ENCODE assay signal across 8 cellular contexts in the genomic region with DNA sequence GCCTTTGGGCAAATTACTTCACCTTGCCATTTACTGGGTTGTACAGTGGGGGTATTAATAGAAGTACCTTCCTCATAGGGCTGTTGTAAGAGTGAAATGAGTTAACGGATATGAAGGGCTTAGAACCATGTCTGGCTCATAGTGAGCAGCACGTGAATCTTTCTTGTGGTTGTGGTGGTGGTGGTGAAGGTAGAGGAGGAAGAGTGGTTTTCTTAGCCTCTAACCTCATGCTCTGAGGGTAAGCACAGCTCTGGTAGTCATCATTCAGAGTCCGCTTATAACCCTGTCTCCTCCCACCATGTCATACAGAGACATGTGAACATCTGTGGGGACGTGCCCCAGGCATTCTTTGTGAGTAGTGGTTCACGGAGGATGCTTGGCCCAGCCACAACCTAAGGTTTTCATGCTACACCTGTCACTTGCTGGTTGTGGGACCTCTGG. TPM values are rescaled to one million over a fixed set of nuclear protein-coding genes. Genes with fewer than 3 reads are reported as not detected.
A peak's percentile ranks its signal among the peaks of the same experiment; 100 is the strongest.
DNase-seq lines count a peak whose midpoint lies in the region; ATAC-seq and TF ChIP-seq lines count a peak whose summit lies in the region.

No MANE protein-coding gene starts in this region.

- peaks cover 84% of the 10 kb centered on the region for H3K4me1 ChIP-seq in GM23338 (ENCODE audit: insufficient read depth)

- ATAC-seq in GM19452 (IDR thresholded peaks at IDR 0.05; ENCODE audit: unreplicated experiment) (peak; percentile 98), HG03175 (IDR thresholded peaks at IDR 0.05; ENCODE audit: unreplicated experiment) (peak; percentile 80), GM23338 (no peak)

- H3K27ac ChIP-seq in GM23338 (ENCODE audit: low read depth) = no peak overlapping the region
- no peak overlapping the region for H3K27ac ChIP-seq in dorsolateral prefrontal cortex

- DNase-seq in activated CD8-positive, alpha-beta memory T cell treated with anti-CD3 and anti-CD28 coated beads, Interleukin-2, amount 50 U/mL, for 4 hours = peak; percentile 23
- DNase-seq in stimulated activated CD4-positive, alpha-beta T cell treated with anti-CD3 and anti-CD28 coated beads, Interleukin-4, amount 100 ng/mL, for 48 hours (ENCODE audit: low read depth in 2 of 2) = peak; percentile 15 to 20
- no peak for DNase-seq in NCI-H510A treated with DMSO at 0.1 percent for 48 hours (lab: John Stamatoyannopoulos, UW)
- DNase-seq in NCI-H2227 (lab: John Stamatoyannopoulos, UW; ENCODE audit: unreplicated experiment) = no peak
- DNase-seq in GM23338 (ENCODE audit: low spot score) = no peak
- DNase-seq in dorsolateral prefrontal cortex = no peak

- no peaks in the 10 kb centered on the region for H3F3A ChIP-seq in GM23338 (replicated peaks; ENCODE audit: low read depth)

- H3K4me3 ChIP-seq in GM23338 = no peak overlapping the region
- H3K4me3 ChIP-seq in dorsolateral prefrontal cortex = no peak overlapping the region

- peaks cover 49% of the 10 kb centered on the region for H4K20me1 ChIP-seq in GM23338 (replicated peaks; ENCODE audit: insufficient read depth)

- H3K27ac Mint-ChIP-seq in GM23338 = no peak overlapping the region

- no peaks in the 10 kb centered on the region for H3K36me3 Mint-ChIP-seq in GM23338 (ENCODE audit: low read depth)

- no peak overlapping the region for H3K4me3 Mint-ChIP-seq in GM23338

- intact Hi-C loops in dorsolateral prefrontal cortex (cut with DNase I) = no loop called here

- H3K27me3 Mint-ChIP-seq in GM23338 (ENCODE audit: insufficient read depth, low read depth, poor library complexity) = peaks cover 6% of the 10 kb centered on the region

- TF ChIP-seq CTCF in GM23338 (conservative IDR thresholded peaks at IDR 0.05; ENCODE audit: low read depth in 2 of 2) = no peak
- no peak for TF ChIP-seq CTCF in dorsolateral prefrontal cortex (IDR thresholded peaks at IDR 0.05 in 54 of 56, conservative IDR thresholded peaks at IDR 0.05 in 2 of 56; ENCODE audit: low read depth in 1 of 56, partially characterized antibody in 56 of 56)

- H3K4me2 ChIP-seq in GM23338 = no peak overlapping the region; the same call in 1 of the 2 replicates

- no peaks in the 10 kb centered on the region for H3K9me2 ChIP-seq in GM23338 (ENCODE audit: insufficient read depth)

- H3K79me2 ChIP-seq in GM23338 (replicated peaks; ENCODE audit: insufficient read depth) = peaks cover 97% of the 10 kb centered on the region

- H3K4me1 Mint-ChIP-seq in GM23338 = peaks cover 89% of the 10 kb centered on the region

- H3K36me3 ChIP-seq in GM23338 (ENCODE audit: insufficient read depth) = no peaks in the 10 kb centered on the region

- H3K9me3 Mint-ChIP-seq in GM23338 = no peaks in the 10 kb centered on the region

- no peaks in the 10 kb centered on the region for H3K27me3 ChIP-seq in GM23338 (ENCODE audit: insufficient read depth)
- H3K27me3 ChIP-seq in dorsolateral prefrontal cortex = no peaks in the 10 kb centered on the region

- H2AFZ ChIP-seq in GM23338 = no peak overlapping the region

TF ChIP-seq in GM23338, 12 proteins besides CTCF, POLR2A, EP300 and RAD21:
- no peak for TF ChIP-seq ZNF114 (CRISPR knock-in tag; IDR thresholded peaks at IDR 0.05)

RNA-seq across cellular contexts. Expression of a gene that starts 43.6 kb away (rescaled TPM):
- 102 and 103 TPM in 2 replicates for total RNA-seq in GM23338 (2014; rRNA removed; shearing (Covaris generic))
- polyA plus RNA-seq in GM23338 (2016; fragmentation: Nextera tagmentation; extraction: Ambion mirVana) = 24.5 and 28.4 TPM in 2 replicates
- 100 to 1,000 TPM in 1 of 120 experiments, 10 to 100 TPM in 119; 22.9 to 101 (median 43.9) TPM for total RNA-seq in dorsolateral prefrontal cortex

Comparison
In these comparisons a context has a peak if more than half of its experiments do, and no peak if none do; other contexts are left out.
1. DNase-seq: peak in activated CD8-positive, alpha-beta memory T cell treated with anti-CD3 and anti-CD28 coated beads, Interleukin-2, amount 50 U/mL, for 4 hours (single experiment) and stimulated activated CD4-positive, alpha-beta T cell treated with anti-CD3 and anti-CD28 coated beads, Interleukin-4, amount 100 ng/mL, for 48 hours (2 of 2); none in NCI-H510A treated with DMSO at 0.1 percent for 48 hours (single experiment), NCI-H2227 (single experiment), GM23338 (single experiment) and dorsolateral prefrontal cortex (0 of 10).